ENCODE assay signal across 14 cellular contexts in the genomic region with DNA sequence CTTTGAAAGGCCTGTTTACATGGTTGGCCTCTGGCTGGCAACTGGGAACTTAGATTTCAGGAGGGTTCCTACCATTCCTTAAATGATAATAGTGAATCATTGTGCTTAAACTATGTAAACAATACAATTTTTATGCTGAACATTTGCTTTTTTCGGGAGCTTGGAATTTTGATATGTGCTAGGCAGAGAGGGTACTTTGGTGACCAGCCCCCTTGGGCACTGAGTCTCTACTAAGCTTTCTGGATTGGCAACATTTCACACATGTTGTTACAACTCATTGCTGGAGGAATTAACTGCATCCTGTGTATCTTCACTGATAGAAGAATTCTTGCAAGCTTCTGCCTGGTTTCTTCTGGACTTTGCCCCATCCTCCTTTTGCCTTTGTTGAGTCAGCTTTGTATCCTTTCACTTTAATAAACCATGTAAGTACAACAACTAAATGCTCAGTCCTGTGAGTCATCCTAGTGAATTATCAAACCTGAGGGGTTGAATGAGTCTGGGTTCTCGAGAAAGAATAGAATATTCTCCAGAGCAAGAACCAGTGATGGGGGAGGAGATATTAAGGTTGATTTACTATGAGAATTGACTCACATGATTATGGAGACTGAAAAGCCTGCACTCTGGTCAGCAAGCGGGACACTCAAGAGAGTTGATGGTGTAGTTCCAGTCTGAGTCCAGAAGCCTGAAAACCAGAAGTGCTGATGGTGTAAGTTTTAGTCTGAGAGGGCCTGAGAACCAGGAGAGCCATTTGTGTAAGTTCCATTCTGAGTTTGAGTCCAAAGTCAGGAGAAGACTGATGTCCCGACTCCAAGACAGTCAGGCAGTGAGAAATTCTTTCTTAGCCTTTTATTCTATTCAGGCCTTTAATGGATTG. TPM values are rescaled to one million over a fixed set of nuclear protein-coding genes. Genes with fewer than 3 reads are reported as not detected.
DNase-seq lines count a peak whose midpoint lies in the region; ATAC-seq, FAIRE-seq and TF ChIP-seq lines count a peak whose summit lies in the region.
"Had no signal": no experiment of that assay in that cellular context is flagged by ENCODE, and none has a peak within 500 bp of the region (broad histone marks: within the 10 kb centered on the region; RNA-seq: fewer than 3 reads in every experiment).

No MANE protein-coding gene starts in this region.

- H3K4me1 ChIP-seq in endothelial cell of umbilical vein (ENCODE audit: control insufficient read depth, extremely low read depth, insufficient read depth, low read length), result peaks cover 2% of the 10 kb centered on the region

- H3K4me3 ChIP-seq in MG63 (no peak overlapping the region), endothelial cell of umbilical vein (replicated peaks in 1 of 3; ENCODE audit: insufficient read depth in 1 of 3, low read depth in 1 of 3, low read length in 3 of 3) (no peak overlapping the region)

- no peak overlapping the region for H3K9ac ChIP-seq in endothelial cell of umbilical vein (replicated peaks; ENCODE audit: extremely low read depth, insufficient read depth, low read length)

- no peak overlapping the region for H3K4me2 ChIP-seq in endothelial cell of umbilical vein (ENCODE audit: insufficient read depth, low read length)

- intact Hi-C loops in endothelial cell of umbilical vein (cut with micrococcal nuclease), result no loop called here

- no peaks in the 10 kb centered on the region for H3K9me1 ChIP-seq in endothelial cell of umbilical vein (replicated peaks; ENCODE audit: control insufficient read depth, extremely low read depth, insufficient read depth, low read length)

- POLR2A ChIA-PET in endothelial cell of umbilical vein (lab: Charles Lee), result no interaction called here

- BruUV-seq in endothelial cell of umbilical vein (replicated peaks; lab: Mats Ljungman, UMichigan), result no TSS peak

- DNase-seq in COLO829 (ENCODE audit: low spot score), result peak; percentile 23
- DNase-seq in MG63, result peak; percentile 70
- peak; percentile 5 for DNase-seq in endothelial cell of umbilical vein (ENCODE audit: low read depth, low spot score)
- peak; percentile 64 for DNase-seq in mucosa of gallbladder (ENCODE audit: low spot score)
- DNase-seq in KG1 (lab: John Stamatoyannopoulos, UW), result no peak
- DNase-seq: head of caudate nucleus; naive thymus-derived CD4-positive, alpha-beta T cell; NCI-H187; stimulated activated CD4-positive, alpha-beta T cell treated with anti-CD3 and anti-CD28 coated beads, Interleukin-2, amount 100 ng/mL, for 48 hours had no signal

- CTCF ChIA-PET in endothelial cell of umbilical vein (lab: Charles Lee), result interaction anchor here (0.7 to 1.0 kb wide), 2 partner anchors 14 to 102 kb away, joined by 3 read pairs; no protein-coding TSS in a partner anchor

- no peak overlapping the region for H2AFZ ChIP-seq in endothelial cell of umbilical vein (ENCODE audit: low read depth, low read length)

- no peak for ATAC-seq in activated CD4-positive, CD25-positive, alpha-beta regulatory T cell treated with anti-CD3 and anti-CD28 coated beads, Interleukin-2, amount 50 U/mL, for 24 hours
- ATAC-seq in HG02763 (IDR thresholded peaks at IDR 0.05; ENCODE audit: unreplicated experiment), result no peak
- no peak for ATAC-seq in HG02870 (IDR thresholded peaks at IDR 0.05; ENCODE audit: unreplicated experiment)
- ATAC-seq: naive thymus-derived CD4-positive, alpha-beta T cell; Panc1 had no signal

- H3K9me3 ChIP-seq in MG63, result peaks cover 5% of the 10 kb centered on the region; the same call in 1 of the 2 replicates
- H3K9me3 ChIP-seq in endothelial cell of umbilical vein (replicated peaks; ENCODE audit: control insufficient read depth, insufficient read depth, low read length), result no peaks in the 10 kb centered on the region

- no peak for FAIRE-seq in endothelial cell of umbilical vein (lab: Jason Lieb, UNC)
- FAIRE-seq: GM18507 had no signal

- no peak for TF ChIP-seq CTCF in endothelial cell of umbilical vein (IDR thresholded peaks at IDR 0.05; ENCODE audit: extremely low read depth in 1 of 2, insufficient read depth in 1 of 2, low read depth in 1 of 2, low read length in 2 of 2)

- H3K27me3 ChIP-seq in MG63, result no peaks in the 10 kb centered on the region
- H3K27me3 ChIP-seq in endothelial cell of umbilical vein (ENCODE audit: control insufficient read depth in 2 of 2, insufficient read depth in 2 of 2, low read length in 2 of 2), result no peaks in the 10 kb centered on the region

- peaks cover 24% of the 10 kb centered on the region for H3K36me3 ChIP-seq in MG63
- H3K36me3 ChIP-seq in endothelial cell of umbilical vein (ENCODE audit: control insufficient read depth in 2 of 2, extremely low read depth in 1 of 2, insufficient read depth in 2 of 2, low read length in 2 of 2), result no peaks in the 10 kb centered on the region

- no peak for TF ChIP-seq POLR2A in endothelial cell of umbilical vein (IDR thresholded peaks at IDR 0.05; ENCODE audit: low read depth, low read length)

- no peaks in the 10 kb centered on the region for H4K20me1 ChIP-seq in endothelial cell of umbilical vein (replicated peaks; ENCODE audit: control insufficient read depth, extremely low read depth, insufficient read depth, low read length)

- H3K79me2 ChIP-seq in endothelial cell of umbilical vein (ENCODE audit: control insufficient read depth, insufficient read depth, low read length), result no peaks in the 10 kb centered on the region

- dilution Hi-C loops in endothelial cell of umbilical vein (cut with MboI; ENCODE audit: extremely low pct_ligation_motif_present, low sequenced_read_pairs), result no loop called here

- no peak overlapping the region for H3K27ac ChIP-seq in endothelial cell of umbilical vein (ENCODE audit: insufficient read depth, low read depth, low read length)

TF ChIP-seq in endothelial cell of umbilical vein, 7 proteins besides CTCF, POLR2A, EP300 and RAD21:
- TF ChIP-seq POLR2AphosphoS5 (IDR thresholded peaks at IDR 0.05; ENCODE audit: insufficient read depth, low read depth, low read length), result no peak
- peak; percentile 73 for TF ChIP-seq FOS (IDR thresholded peaks at IDR 0.05; ENCODE audit: borderline replicate concordance, insufficient read depth, low read length)
TF ChIP-seq in endothelial cell of umbilical vein: peak in this region for 1.

RNA-seq across cellular contexts. Expression of gene SLC16A4, which starts 3.1 kb away (rescaled TPM):
- total RNA-seq in MG63 (2014; rRNA removed; shearing (Covaris generic); ENCODE audit: low replicate concordance), result 30.5 and 32.0 TPM in 2 replicates
- 2.1 and 2.8 TPM in 2 replicates for total RNA-seq in endothelial cell of umbilical vein
- polyA plus RNA-seq in endothelial cell of umbilical vein, result 6.3 and 7.2 TPM in 2 replicates
- polyA plus RNA-seq in endothelial cell of umbilical vein (2011; cell fraction: cytosol; rRNA removed), result 3.4 and 3.9 TPM in 2 replicates
- polyA plus RNA-seq in endothelial cell of umbilical vein (2011; cell fraction: nucleus; rRNA removed), result 2.3 and 2.7 TPM in 2 replicates
- 3.0 and 6.4 TPM in 2 replicates for polyA plus RNA-seq in endothelial cell of umbilical vein (2012)
- 13.8 and 15.8 TPM in 2 replicates for polyA minus RNA-seq in endothelial cell of umbilical vein
- not detected for polyA minus RNA-seq in endothelial cell of umbilical vein (2011; cell fraction: cytosol; rRNA and poly(A)+ RNA removed)
- polyA minus RNA-seq in endothelial cell of umbilical vein (2011; cell fraction: nucleus; rRNA and poly(A)+ RNA removed), result 2.0 and 4.2 TPM in 2 replicates
- total RNA-seq in mucosa of gallbladder, result 52.3 TPM

RNA-seq across cellular contexts. Expression of gene LAMTOR5, which starts 13.6 kb away (rescaled TPM):
- 133 and 137 TPM in 2 replicates for total RNA-seq in MG63 (2014; rRNA removed; shearing (Covaris generic); ENCODE audit: low replicate concordance)
- total RNA-seq in endothelial cell of umbilical vein (137 and 150 TPM in 2 replicates), mucosa of gallbladder (159 TPM)
- 484 and 503 TPM in 2 replicates for polyA plus RNA-seq in endothelial cell of umbilical vein
- 372 and 407 TPM in 2 replicates for polyA plus RNA-seq in endothelial cell of umbilical vein (2011; cell fraction: cytosol; rRNA removed)
- 109 and 119 TPM in 2 replicates for polyA plus RNA-seq in endothelial cell of umbilical vein (2011; cell fraction: nucleus; rRNA removed)
- 225 and 259 TPM in 2 replicates for polyA plus RNA-seq in endothelial cell of umbilical vein (2012)
- 145 and 179 TPM in 2 replicates for polyA minus RNA-seq in endothelial cell of umbilical vein
- 41.3 TPM for polyA minus RNA-seq in endothelial cell of umbilical vein (2011; cell fraction: cytosol; rRNA and poly(A)+ RNA removed)
- polyA minus RNA-seq in endothelial cell of umbilical vein (2011; cell fraction: nucleus; rRNA and poly(A)+ RNA removed), result 23.7 and 25.8 TPM in 2 replicates

RNA-seq across cellular contexts. Expression of gene RBM15, which starts 54.8 kb away (rescaled TPM):
- 25.5 and 26.0 TPM in 2 replicates for total RNA-seq in MG63 (2014; rRNA removed; shearing (Covaris generic); ENCODE audit: low replicate concordance)
- total RNA-seq in endothelial cell of umbilical vein (26.9 and 29.5 TPM in 2 replicates), mucosa of gallbladder (23.8 TPM)
- polyA plus RNA-seq in endothelial cell of umbilical vein, result 7.3 and 8.5 TPM in 2 replicates
- polyA plus RNA-seq in endothelial cell of umbilical vein (2011; cell fraction: cytosol; rRNA removed), result 7.7 and 7.8 TPM in 2 replicates
- polyA plus RNA-seq in endothelial cell of umbilical vein (2011; cell fraction: nucleus; rRNA removed), result 16.0 and 17.9 TPM in 2 replicates
- polyA plus RNA-seq in endothelial cell of umbilical vein (2012), result 3.9 and 5.5 TPM in 2 replicates
- polyA minus RNA-seq in endothelial cell of umbilical vein, result 68.5 and 70.8 TPM in 2 replicates
- 44.8 TPM for polyA minus RNA-seq in endothelial cell of umbilical vein (2011; cell fraction: cytosol; rRNA and poly(A)+ RNA removed)
- 66.8 and 80.4 TPM in 2 replicates for polyA minus RNA-seq in endothelial cell of umbilical vein (2011; cell fraction: nucleus; rRNA and poly(A)+ RNA removed)

RNA-seq across cellular contexts. Expression of gene PROK1, which starts 57.0 kb away (rescaled TPM):
- not detected in 2 replicates for total RNA-seq in MG63 (2014; rRNA removed; shearing (Covaris generic); ENCODE audit: low replicate concordance)
- not detected in 2 replicates for total RNA-seq in endothelial cell of umbilical vein
- polyA plus RNA-seq in endothelial cell of umbilical vein, result not detected in 2 replicates
- polyA plus RNA-seq in endothelial cell of umbilical vein (2011; cell fraction: cytosol; rRNA removed), result not detected in 2 replicates
- polyA plus RNA-seq in endothelial cell of umbilical vein (2011; cell fraction: nucleus; rRNA removed), result not detected in 2 replicates
- polyA plus RNA-seq in endothelial cell of umbilical vein (2012), result not detected in 2 replicates
- polyA minus RNA-seq in endothelial cell of umbilical vein, result not detected in 2 replicates
- not detected for polyA minus RNA-seq in endothelial cell of umbilical vein (2011; cell fraction: cytosol; rRNA and poly(A)+ RNA removed)
- polyA minus RNA-seq in endothelial cell of umbilical vein (2011; cell fraction: nucleus; rRNA and poly(A)+ RNA removed), result not detected in 2 replicates
- total RNA-seq in mucosa of gallbladder, result 0.40 TPM
- total RNA-seq: naive thymus-derived CD4-positive, alpha-beta T cell had no signal
- polyA plus RNA-seq: naive thymus-derived CD4-positive, alpha-beta T cell had no signal
